In genomic region chr6:5214570-5215052, GRCh38 we compare ENCODE assay signal across 8 cellular contexts. TPM values are rescaled to one million over a fixed set of nuclear protein-coding genes. Genes with fewer than 3 reads are reported as not detected.
A peak's percentile ranks its signal among the peaks of the same experiment; 100 is the strongest.
DNase-seq lines count a peak whose midpoint lies in the region; ATAC-seq and TF ChIP-seq lines count a peak whose summit lies in the region.

No MANE protein-coding gene starts in this region.

- no peak overlapping the region for H3K27ac Mint-ChIP-seq in osteocyte (ENCODE audit: unreplicated experiment)

- H3K27ac ChIP-seq in vagina, result no peak overlapping the region

- no peaks in the 10 kb centered on the region for H3K27me3 Mint-ChIP-seq in osteocyte (ENCODE audit: unreplicated experiment)

- H3K4me1 Mint-ChIP-seq in osteocyte (ENCODE audit: unreplicated experiment), result peaks cover 37% of the 10 kb centered on the region

- no peak overlapping the region for H3K4me3 Mint-ChIP-seq in osteocyte (ENCODE audit: unreplicated experiment)

- no peaks in the 10 kb centered on the region for H3K36me3 Mint-ChIP-seq in osteocyte (ENCODE audit: unreplicated experiment)

- TF ChIP-seq CTCF in osteocyte (IDR thresholded peaks at IDR 0.05), result peak; percentile 63
- peak in 1 of 3 experiments; percentile 13 for TF ChIP-seq CTCF in vagina (IDR thresholded peaks at IDR 0.05)

- no peak for TF ChIP-seq POLR2A in vagina (IDR thresholded peaks at IDR 0.05)

- H3K9me3 ChIP-seq in vagina, result no peaks in the 10 kb centered on the region

- ATAC-seq in Right ventricle myocardium inferior (peak; percentile 90), esophagus mucosa (peak; percentile 80), HG02938 (IDR thresholded peaks at IDR 0.05; ENCODE audit: unreplicated experiment) (no peak), HG02840 (IDR thresholded peaks at IDR 0.05; ENCODE audit: low FRiP score, unreplicated experiment) (no peak)

- H3K27me3 ChIP-seq in vagina, result no peaks in the 10 kb centered on the region

- H3K4me3 ChIP-seq in vagina, result no peak overlapping the region

- no peaks in the 10 kb centered on the region for H3K9me3 Mint-ChIP-seq in osteocyte (ENCODE audit: unreplicated experiment)

- peak; percentile 72 for DNase-seq in Right ventricle myocardium inferior (ENCODE audit: missing footprints)
- DNase-seq in cardiac septum (ENCODE audit: low spot score), result no peak
- peak; percentile 39 for DNase-seq in SK-N-DZ (ENCODE audit: low spot score)
- DNase-seq in osteocyte (ENCODE audit: extremely low spot score, unreplicated experiment), result no peak
- no peak for DNase-seq in vagina (ENCODE audit: extremely low spot score in 2 of 2)

- intact Hi-C loops in Right ventricle myocardium inferior (cut with DNase I), result loop anchor here (1.0 to 10.0 kb wide), 3 partner anchors 72 to 180 kb away; no protein-coding TSS in a partner anchor
- intact Hi-C loops in cardiac septum (cut with DNase I), result loop anchor here (1.0 to 10.0 kb wide), 4 partner anchors 46 to 190 kb away; partner anchors contain the start of genes FARS2 and LYRM4
- intact Hi-C loops in vagina (cut with DNase I), result no loop called here

- no peaks in the 10 kb centered on the region for H3K4me1 ChIP-seq in vagina

- peaks cover 0 to 17% of the 10 kb centered on the region in 2 donors for H3K36me3 ChIP-seq in vagina

RNA-seq across cellular contexts. Expression of gene LYRM4, which starts 46.1 kb away (rescaled TPM):
- total RNA-seq in Right ventricle myocardium inferior, result 23.3 TPM
- total RNA-seq in cardiac septum, result 21.1 TPM
- 47.8 and 48.7 TPM in 2 replicates for polyA plus RNA-seq in SK-N-DZ (2014; cell fraction: cytosol; rRNA removed)
- 24.9 and 30.0 TPM in 2 replicates for polyA plus RNA-seq in SK-N-DZ (2014; cell fraction: nucleus; rRNA removed)
- 20.3 TPM for total RNA-seq in esophagus mucosa
- 27.1 and 28.8 TPM in 2 replicates for total RNA-seq in osteocyte
- 19.2 TPM for total RNA-seq in vagina

RNA-seq across cellular contexts. Expression of gene FARS2, which starts 46.7 kb away (rescaled TPM):
- total RNA-seq in Right ventricle myocardium inferior (20.5 TPM), cardiac septum (13.3 TPM), esophagus mucosa (15.4 TPM), osteocyte (13.2 and 17.4 TPM in 2 replicates), vagina (16.5 TPM)
- 10.2 and 12.2 TPM in 2 replicates for polyA plus RNA-seq in SK-N-DZ (2014; cell fraction: cytosol; rRNA removed)
- 5.9 and 7.0 TPM in 2 replicates for polyA plus RNA-seq in SK-N-DZ (2014; cell fraction: nucleus; rRNA removed)

Comparison
In these comparisons a context has a peak if more than half of its experiments do, and no peak if none do; other contexts are left out.
1. DNase-seq: peak in Right ventricle myocardium inferior (single experiment) and SK-N-DZ (single experiment); none in cardiac septum (single experiment), osteocyte (single experiment) and vagina (0 of 2).
2. ATAC-seq: peak in Right ventricle myocardium inferior (single experiment) and esophagus mucosa (single experiment); none in HG02938 (single experiment) and HG02840 (single experiment).